In the genomic region with DNA sequence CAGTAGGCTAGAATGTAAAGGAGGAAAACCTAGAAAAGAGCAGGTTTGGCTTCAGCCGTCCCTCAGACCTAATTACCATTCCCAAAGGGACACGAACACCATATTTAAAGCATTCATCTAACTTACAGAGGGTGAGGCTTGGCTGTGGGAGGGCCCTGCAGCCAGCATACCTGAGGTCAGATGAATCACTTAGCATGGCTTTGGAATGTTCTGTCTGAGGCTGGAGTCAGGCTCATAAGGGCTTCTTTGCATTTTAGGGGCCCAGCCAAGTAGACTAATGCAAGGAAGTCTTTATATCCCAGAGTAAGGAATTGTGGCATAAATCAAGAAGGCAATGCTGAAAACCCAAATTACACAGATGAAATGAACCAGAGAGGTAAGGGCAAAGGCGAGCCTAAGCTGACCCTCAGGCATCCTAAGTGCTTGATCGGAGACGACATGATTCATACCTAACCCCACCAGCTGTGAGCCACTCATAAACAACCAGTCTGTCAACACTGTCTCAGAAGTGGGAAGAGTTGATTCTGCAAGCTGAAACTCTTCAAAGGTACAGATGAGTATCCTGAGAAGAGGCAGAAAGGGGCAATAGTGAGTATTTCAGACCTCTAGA, we compare ENCODE assay signal across 29 cellular contexts.
A peak's percentile ranks its signal among the peaks of the same experiment; 100 is the strongest.
DNase-seq lines count a peak whose midpoint lies in the region; ATAC-seq, FAIRE-seq and TF ChIP-seq lines count a peak whose summit lies in the region.
"Had no signal": no experiment of that assay in that cellular context is flagged by ENCODE, and none has a peak within 500 bp of the region (broad histone marks: within the 10 kb centered on the region; RNA-seq: fewer than 3 reads in every experiment).

No MANE protein-coding gene starts in this region.

- no peaks in the 10 kb centered on the region for H3K9me3 Mint-ChIP-seq in astrocyte (ENCODE audit: unreplicated experiment)
- H3K9me3 Mint-ChIP-seq: activated naive CD4-positive, alpha-beta T cell treated with anti-CD3 and anti-CD28 coated beads for 36 hours had no signal

- no peak for FAIRE-seq in astrocyte (lab: Jason Lieb, UNC)
- FAIRE-seq: endometrium, frontal cortex, H54, RCC 7860 had no signal

- H3K4me3 ChIP-seq in astrocyte (ENCODE audit: insufficient read depth, low read depth, low read length): no peak overlapping the region
- no peak overlapping the region for H3K4me3 ChIP-seq in smooth muscle cell
- no peak overlapping the region for H3K4me3 ChIP-seq in gastrocnemius medialis
- H3K4me3 ChIP-seq: dorsolateral prefrontal cortex, left ventricle myocardium inferior, psoas muscle, tibial artery had no signal

- WGBS in smooth muscle cell (ENCODE audit: low lambda C conversion rate): 29% methylated on average over 5 of the region's 5 CpGs

- in situ Hi-C loops in gastrocnemius medialis (cut with MboI; ENCODE audit: low sequenced_read_pairs in 4 of 4): loop anchor here in 1 of 4 donors (25.0 kb wide), 1 partner anchor 89 kb away; no protein-coding TSS in a partner anchor

- peak overlapping the region; percentile 50 for H3K27ac Mint-ChIP-seq in astrocyte (ENCODE audit: unreplicated experiment)
- H3K27ac Mint-ChIP-seq: activated CD4-positive, alpha-beta T cell treated with anti-CD3 and anti-CD28 coated beads for 36 hours; activated CD8-positive, alpha-beta T cell treated with anti-CD3 and anti-CD28 coated beads, Interleukin-2, amount 10 ng/mL, durations not matched to agents 7 days and 5 days; activated naive CD4-positive, alpha-beta T cell treated with anti-CD3 and anti-CD28 coated beads for 36 hours; immature natural killer cell; T-helper 2 cell treated with Interferon-gamma antibody and Interleukin-4, amounts not matched to agents 5 μg/mL and 100 μg/mL, for 36 hours had no signal

- no peaks in the 10 kb centered on the region for H4K20me1 ChIP-seq in astrocyte (ENCODE audit: insufficient read depth, low read length)
- H4K20me1 ChIP-seq in smooth muscle cell (ENCODE audit: low read depth): no peaks in the 10 kb centered on the region

- no peak overlapping the region for H3K27ac ChIP-seq in astrocyte (ENCODE audit: low read depth, low read length)
- H3K27ac ChIP-seq in smooth muscle cell (ENCODE audit: low read depth): peak overlapping the region; percentile 76
- H3K27ac ChIP-seq in gastrocnemius medialis: no peak overlapping the region
- H3K27ac ChIP-seq: brain microvascular endothelial cell, dorsolateral prefrontal cortex, HL-60, KMS-11, left ventricle myocardium inferior, psoas muscle, tibial artery had no signal

- no peaks in the 10 kb centered on the region for H3F3A ChIP-seq in smooth muscle cell (ENCODE audit: low read depth)

- H3K36me3 ChIP-seq in astrocyte (ENCODE audit: insufficient read depth, low read length): no peaks in the 10 kb centered on the region
- H3K36me3 ChIP-seq in smooth muscle cell (ENCODE audit: low read depth): no peaks in the 10 kb centered on the region
- no peaks in the 10 kb centered on the region for H3K36me3 ChIP-seq in gastrocnemius medialis
- H3K36me3 ChIP-seq: brain microvascular endothelial cell, left ventricle myocardium inferior, tibial artery had no signal

- intact Hi-C loops in gastrocnemius medialis (cut with DNase I; ENCODE audit: low total_unique reads): no loop called here

- H3K9me3 ChIP-seq in astrocyte (ENCODE audit: insufficient read depth, low read depth, low read length) (no peaks in the 10 kb centered on the region), smooth muscle cell (replicated peaks; ENCODE audit: low read depth) (no peaks in the 10 kb centered on the region), gastrocnemius medialis (no peaks in the 10 kb centered on the region)
- H3K9me3 ChIP-seq: left ventricle myocardium inferior, psoas muscle, tibial artery had no signal

- H3K79me2 ChIP-seq in astrocyte (ENCODE audit: insufficient read depth, low read length) (no peaks in the 10 kb centered on the region), smooth muscle cell (ENCODE audit: low read depth) (no peaks in the 10 kb centered on the region)

- no peaks in the 10 kb centered on the region for H3K27me3 ChIP-seq in astrocyte (ENCODE audit: insufficient read depth, low read length)
- no peaks in the 10 kb centered on the region for H3K27me3 ChIP-seq in smooth muscle cell (ENCODE audit: low read depth)
- no peaks in the 10 kb centered on the region for H3K27me3 ChIP-seq in gastrocnemius medialis
- H3K27me3 ChIP-seq: brain microvascular endothelial cell, dorsolateral prefrontal cortex, tibial artery had no signal

- no peaks in the 10 kb centered on the region for H3K36me3 Mint-ChIP-seq in astrocyte (ENCODE audit: low read depth, unreplicated experiment)
- H3K36me3 Mint-ChIP-seq: immature natural killer cell had no signal

- H3K27me3 Mint-ChIP-seq in astrocyte (ENCODE audit: low read depth, unreplicated experiment): no peaks in the 10 kb centered on the region
- H3K27me3 Mint-ChIP-seq: activated CD4-positive, alpha-beta T cell treated with anti-CD3 and anti-CD28 coated beads for 36 hours had no signal

- peaks cover 10% of the 10 kb centered on the region for H3K4me1 Mint-ChIP-seq in astrocyte (ENCODE audit: low read depth, unreplicated experiment)
- H3K4me1 Mint-ChIP-seq: activated CD4-positive, alpha-beta T cell treated with anti-CD3 and anti-CD28 coated beads for 36 hours; immature natural killer cell had no signal

- TF ChIP-seq POLR2A in gastrocnemius medialis (IDR thresholded peaks at IDR 0.05): no peak

- no peak overlapping the region for H3K4me3 Mint-ChIP-seq in astrocyte (ENCODE audit: unreplicated experiment)
- H3K4me3 Mint-ChIP-seq: activated CD4-positive, alpha-beta T cell treated with anti-CD3 and anti-CD28 coated beads for 36 hours; activated CD8-positive, alpha-beta T cell treated with anti-CD3 and anti-CD28 coated beads, Interleukin-2, amount 10 ng/mL, durations not matched to agents 7 days and 5 days; activated naive CD4-positive, alpha-beta T cell treated with anti-CD3 and anti-CD28 coated beads for 36 hours; immature natural killer cell; T-helper 2 cell treated with Interferon-gamma antibody and Interleukin-4, amounts not matched to agents 5 μg/mL and 100 μg/mL, for 36 hours had no signal

- H3K9ac ChIP-seq in astrocyte (ENCODE audit: low read length): no peak overlapping the region
- peak overlapping the region; percentile 1 for H3K9ac ChIP-seq in smooth muscle cell (ENCODE audit: low read depth)
- H3K9ac ChIP-seq: KMS-11 had no signal

- no peak overlapping the region for H3K4me2 ChIP-seq in astrocyte (ENCODE audit: low read length)
- peak overlapping the region; percentile 36 for H3K4me2 ChIP-seq in smooth muscle cell
- H3K4me2 ChIP-seq: KMS-11 had no signal

- DNase-seq in H4 (ENCODE audit: low spot score) (peak; percentile 8), astrocyte (ENCODE audit: low read depth) (no peak), islet precursor cell (peak; percentile 95), smooth muscle cell (lab: John Stamatoyannopoulos, UW; ENCODE audit: unreplicated experiment) (no peak), NCI-H2171 treated with DMSO at 0.1 percent for 48 hours (lab: John Stamatoyannopoulos, UW) (no peak), HPDE6-E6E7 (ENCODE audit: extremely low spot score) (no peak), gastrocnemius medialis (no peak)
- DNase-seq: activated CD4-positive, alpha-beta T cell treated with anti-CD3 and anti-CD28 coated beads for 36 hours; activated CD8-positive, alpha-beta T cell treated with anti-CD3 and anti-CD28 coated beads, Interleukin-2, amount 10 ng/mL, durations not matched to agents 7 days and 5 days; activated naive CD4-positive, alpha-beta T cell treated with anti-CD3 and anti-CD28 coated beads for 36 hours; brain microvascular endothelial cell; dorsolateral prefrontal cortex; immature natural killer cell; left ventricle myocardium inferior; MM.1S; NCI-H2029 treated with DMSO at 0.1 percent for 48 hours; NCI-H226; nucleus accumbens; psoas muscle; SIG-M5; stimulated activated CD4-positive, alpha-beta T cell treated with anti-CD3 and anti-CD28 coated beads, Interleukin-4, amount 100 ng/mL, for 24 hours; tibial artery had no signal

- H2AFZ ChIP-seq in astrocyte (ENCODE audit: low read depth, low read length) (no peak overlapping the region), smooth muscle cell (ENCODE audit: low read depth) (peak overlapping the region; percentile 73)

- no peak for ATAC-seq in gastrocnemius medialis
- ATAC-seq: activated CD4-positive, alpha-beta T cell treated with anti-CD3 and anti-CD28 coated beads for 36 hours; activated CD8-positive, alpha-beta T cell treated with anti-CD3 and anti-CD28 coated beads, Interleukin-2, amount 10 ng/mL, durations not matched to agents 7 days and 5 days; psoas muscle had no signal

- H3K4me1 ChIP-seq in astrocyte (ENCODE audit: insufficient read depth, low read length) (no peaks in the 10 kb centered on the region), smooth muscle cell (ENCODE audit: low read depth) (peaks cover 20% of the 10 kb centered on the region), gastrocnemius medialis (no peaks in the 10 kb centered on the region)
- H3K4me1 ChIP-seq: left ventricle myocardium inferior, psoas muscle, tibial artery had no signal

- no peak for TF ChIP-seq CTCF in astrocyte (IDR thresholded peaks at IDR 0.05; ENCODE audit: insufficient read depth, low read depth, low read length)
- no peak for TF ChIP-seq CTCF in smooth muscle cell (IDR thresholded peaks at IDR 0.05; ENCODE audit: borderline replicate concordance, insufficient read depth, poor library complexity, severe bottlenecking)
- TF ChIP-seq CTCF in gastrocnemius medialis (IDR thresholded peaks at IDR 0.05 in 4 of 5, conservative IDR thresholded peaks at IDR 0.05 in 1 of 5): no peak

Comparison
In these comparisons a context has a peak if more than half of its experiments do, and no peak if none do; other contexts are left out.
1. DNase-seq: peak in H4 (single experiment) and islet precursor cell (single experiment); none in astrocyte (single experiment), smooth muscle cell (single experiment), NCI-H2171 treated with DMSO at 0.1 percent for 48 hours (single experiment), HPDE6-E6E7 (single experiment) and gastrocnemius medialis (0 of 2).